In the genomic region with DNA sequence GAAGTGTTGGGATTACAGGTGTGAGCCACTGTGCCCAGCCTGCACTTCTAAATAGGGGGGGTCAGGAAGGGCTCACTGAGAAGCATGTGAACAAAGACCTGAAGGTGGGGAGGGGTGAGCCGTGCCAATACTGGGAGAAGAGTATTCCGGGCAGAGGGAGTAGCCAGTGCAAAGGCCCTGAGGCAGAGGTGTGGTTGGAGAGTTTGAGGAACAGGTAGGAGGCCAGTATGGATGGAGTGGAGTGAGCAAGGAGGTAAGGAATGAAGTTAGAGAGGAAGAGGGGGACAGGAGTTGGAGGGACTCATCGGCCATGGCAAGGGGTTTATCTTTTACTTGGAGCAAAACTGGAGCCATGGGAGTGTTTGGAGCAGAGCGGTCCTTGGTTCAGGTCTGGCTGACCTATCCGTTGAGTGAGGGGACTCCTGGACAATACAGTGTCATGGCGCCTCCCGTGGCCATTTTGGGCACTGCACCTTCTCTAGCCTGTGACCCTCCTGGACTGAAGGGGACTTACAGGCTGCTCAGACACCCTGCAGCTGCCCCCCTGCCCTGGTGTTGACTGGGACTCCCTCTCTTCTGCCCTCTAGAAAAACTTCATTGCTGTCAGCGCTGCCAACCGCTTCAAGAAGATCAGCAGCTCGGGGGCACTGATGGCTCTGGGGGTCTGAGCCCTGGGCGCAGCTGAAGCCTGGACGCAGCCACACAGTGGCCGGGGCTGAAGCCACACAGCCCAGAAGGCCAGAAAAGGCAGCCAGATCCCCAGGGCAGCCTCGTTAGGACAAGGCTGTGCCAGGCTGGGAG, we compare ENCODE assay signal across 8 cellular contexts. TPM values are rescaled to one million over a fixed set of nuclear protein-coding genes. Genes with fewer than 3 reads are reported as not detected.
DNase-seq lines count a peak whose midpoint lies in the region; ATAC-seq, FAIRE-seq and TF ChIP-seq lines count a peak whose summit lies in the region.

No MANE protein-coding gene starts in this region.

- 50% methylated on average over 14 of the region's 14 CpGs for WGBS in GM12878 (ENCODE audit: insufficient coverage, insufficient replicate concordance, low lambda C conversion rate, missing lambda C conversion rate)

- SMC1A ChIA-PET in GM12878 (lab: Charles Lee; ENCODE audit: uncharacterized antibody, unreplicated experiment): no interaction called here

- H3K36me3 Mint-ChIP-seq in CD4-positive, alpha-beta memory T cell: no peaks in the 10 kb centered on the region
- H3K36me3 Mint-ChIP-seq in T-helper 2 cell treated with Interferon-gamma antibody and Interleukin-4, amounts not matched to agents 5 μg/mL and 100 μg/mL, for 36 hours (ENCODE audit: low read depth): no peaks in the 10 kb centered on the region

- H3K27ac ChIP-seq in CD4-positive, alpha-beta memory T cell (ENCODE audit: low read depth, low read length): no peak overlapping the region
- H3K27ac ChIP-seq in HEK293 (ENCODE audit: extremely low read depth, low read depth, low read length) (no peak overlapping the region), GM12878 (ENCODE audit: control insufficient read depth, insufficient read depth) (no peak overlapping the region)

- POLR2A ChIA-PET in CD4-positive, alpha-beta memory T cell (lab: Charles Lee; ENCODE audit: partially characterized antibody): no interaction called here
- POLR2A ChIA-PET in HEK293 (lab: Yijun Ruan, JAX): no interaction called here
- POLR2A ChIA-PET in GM12878 (lab: Charles Lee): interaction anchor here (0.6 to 1.1 kb wide), 3 partner anchors 10 to 375 kb away, joined by 3 to 5 read pairs (median 4); no protein-coding TSS in a partner anchor

- H3K27me3 Mint-ChIP-seq in CD4-positive, alpha-beta memory T cell: no peaks in the 10 kb centered on the region
- no peaks in the 10 kb centered on the region for H3K27me3 Mint-ChIP-seq in T-helper 2 cell treated with Interferon-gamma antibody and Interleukin-4, amounts not matched to agents 5 μg/mL and 100 μg/mL, for 36 hours (ENCODE audit: low read depth)

- peaks cover 1 to 9% (median 7%) of the 10 kb centered on the region in 4 donors for H3K4me1 Mint-ChIP-seq in CD4-positive, alpha-beta memory T cell
- H3K4me1 Mint-ChIP-seq in T-helper 2 cell treated with Interferon-gamma antibody and Interleukin-4, amounts not matched to agents 5 μg/mL and 100 μg/mL, for 36 hours (ENCODE audit: low read depth): peaks cover 15% of the 10 kb centered on the region

- peak; percentile 77 for ATAC-seq in GM12878
- peak; percentile 52 for ATAC-seq in left colon
- ATAC-seq in GM21737 (IDR thresholded peaks at IDR 0.05; ENCODE audit: unreplicated experiment): no peak
- no peak for ATAC-seq in GM21390 (IDR thresholded peaks at IDR 0.05; ENCODE audit: unreplicated experiment)

- no peak for TF ChIP-seq EP300 in GM12878 (IDR thresholded peaks at IDR 0.05; ENCODE audit: borderline replicate concordance in 1 of 2, control insufficient read depth in 1 of 2, low read depth in 2 of 2, low read length in 2 of 2)

- no peaks in the 10 kb centered on the region for H3K79me2 ChIP-seq in GM12878 (ENCODE audit: control insufficient read depth, insufficient read depth, low read length)

- BruUV-seq in GM12878 (replicated peaks; lab: Mats Ljungman, UMichigan): no TSS peak

- H3K9me3 ChIP-seq in CD4-positive, alpha-beta memory T cell (ENCODE audit: control insufficient read depth in 1 of 2, low read length in 2 of 2): no peaks in the 10 kb centered on the region
- H3K9me3 ChIP-seq in HEK293 (ENCODE audit: control insufficient read depth, insufficient read depth, low read depth, low read length) (no peaks in the 10 kb centered on the region), GM12878 (replicated peaks; ENCODE audit: control insufficient read depth, insufficient read depth, low read length) (no peaks in the 10 kb centered on the region)

- H3K4me2 ChIP-seq in GM12878 (ENCODE audit: control insufficient read depth, insufficient read depth): no peak overlapping the region

- TF ChIP-seq RAD21 in GM12878 (IDR thresholded peaks at IDR 0.05; ENCODE audit: insufficient read depth, low read depth, low read length): peak; percentile 33

- no peak overlapping the region for H3K4me3 ChIP-seq in CD4-positive, alpha-beta memory T cell (ENCODE audit: low read length in 2 of 2)
- H3K4me3 ChIP-seq in HEK293 (ENCODE audit: low read depth, low read length) (no peak overlapping the region), GM12878 (no peak overlapping the region)

- no peak overlapping the region for H3K9ac ChIP-seq in GM12878 (ENCODE audit: control insufficient read depth, insufficient read depth, low read length)

- no peak overlapping the region for H3K27ac Mint-ChIP-seq in CD4-positive, alpha-beta memory T cell
- H3K27ac Mint-ChIP-seq in T-helper 2 cell treated with Interferon-gamma antibody and Interleukin-4, amounts not matched to agents 5 μg/mL and 100 μg/mL, for 36 hours: no peak overlapping the region

- RAD21 ChIA-PET in GM12878 (lab: Charles Lee; ENCODE audit: unreplicated experiment): interaction anchor here (0.9 kb wide), 1 partner anchor 172 kb away, joined by 3 read pairs; no protein-coding TSS in a partner anchor

- no peaks in the 10 kb centered on the region for H3K9me3 Mint-ChIP-seq in CD4-positive, alpha-beta memory T cell
- H3K9me3 Mint-ChIP-seq in T-helper 2 cell treated with Interferon-gamma antibody and Interleukin-4, amounts not matched to agents 5 μg/mL and 100 μg/mL, for 36 hours: no peaks in the 10 kb centered on the region

- no peak overlapping the region for H2AFZ ChIP-seq in GM12878 (ENCODE audit: control insufficient read depth, low read depth, low read length)

- no peak overlapping the region for H3K4me3 Mint-ChIP-seq in CD4-positive, alpha-beta memory T cell
- no peak overlapping the region for H3K4me3 Mint-ChIP-seq in T-helper 2 cell treated with Interferon-gamma antibody and Interleukin-4, amounts not matched to agents 5 μg/mL and 100 μg/mL, for 36 hours

- TF ChIP-seq CTCF in HEK293 (tag by site-specific recombination; IDR thresholded peaks at IDR 0.05): peak; percentile 64
- TF ChIP-seq CTCF in GM12878 (IDR thresholded peaks at IDR 0.05 in 2 of 3, conservative IDR thresholded peaks at IDR 0.05 in 1 of 3; ENCODE audit: control insufficient read depth in 2 of 3, extremely low read depth in 1 of 3, insufficient read depth in 1 of 3, low read depth in 3 of 3, low read length in 3 of 3): peak; percentile 70 to 94 (median 93)

- no peaks in the 10 kb centered on the region for H3K36me3 ChIP-seq in CD4-positive, alpha-beta memory T cell (ENCODE audit: insufficient read depth, low read length)
- H3K36me3 ChIP-seq in HEK293 (ENCODE audit: control insufficient read depth in 2 of 2, insufficient read depth in 1 of 2, low read length in 2 of 2): no peaks in the 10 kb centered on the region
- H3K36me3 ChIP-seq in GM12878 (ENCODE audit: control insufficient read depth in 2 of 2, insufficient read depth in 2 of 2, low read length in 1 of 2): no peaks in the 10 kb centered on the region; a peak in 1 of 4 replicates

- no peak for TF ChIP-seq POLR2A in GM12878 (IDR thresholded peaks at IDR 0.05; ENCODE audit: low read depth, low read length)

- CTCF ChIA-PET in CD4-positive, alpha-beta memory T cell (lab: Charles Lee; ENCODE audit: partially characterized antibody): interaction anchor here (1.3 to 1.8 kb wide), 2 partner anchors 8 to 11 kb away, joined by 3 to 8 read pairs; no protein-coding TSS in a partner anchor
- CTCF ChIA-PET in HEK293 (lab: Yijun Ruan, JAX): interaction anchor here (0.6 to 8.4 kb wide), 15 partner anchors 10 to 1504 kb away, joined by 3 to 87 read pairs (median 4); partner anchors contain the start of genes FOXS1 and PDRG1
- CTCF ChIA-PET in GM12878 (lab: Yijun Ruan, JAX): interaction anchor here (0.6 to 5.7 kb wide), 9 partner anchors 10 to 521 kb away, joined by 3 to 37 read pairs (median 4); partner anchors contain the start of gene MYLK2

- intact Hi-C loops in CD4-positive, alpha-beta memory T cell (cut with micrococcal nuclease): no loop called here
- intact Hi-C loops in GM12878 (cut with micrococcal nuclease; ENCODE audit: unreplicated experiment) (no loop called here), left colon (cut with DNase I, micrococcal nuclease) (no loop called here)

- no peaks in the 10 kb centered on the region for H3K27me3 ChIP-seq in CD4-positive, alpha-beta memory T cell (ENCODE audit: insufficient read depth, low read length)
- H3K27me3 ChIP-seq in GM12878 (replicated peaks in 1 of 2; ENCODE audit: control insufficient read depth in 2 of 2, insufficient read depth in 2 of 2, low read length in 1 of 2): no peaks in the 10 kb centered on the region

- peak; percentile 75 for FAIRE-seq in GM12878 (lab: Jason Lieb, UNC)

- H3K4me1 ChIP-seq in CD4-positive, alpha-beta memory T cell (ENCODE audit: insufficient read depth, low read length): peaks cover 8% of the 10 kb centered on the region
- H3K4me1 ChIP-seq in HEK293 (ENCODE audit: control insufficient read depth, insufficient read depth, low read length) (no peaks in the 10 kb centered on the region), GM12878 (ENCODE audit: control insufficient read depth, insufficient read depth, low read length) (peaks cover 8% of the 10 kb centered on the region; the same call in 1 of the 2 replicates)

- H4K20me1 ChIP-seq in GM12878 (ENCODE audit: control insufficient read depth, insufficient read depth): no peaks in the 10 kb centered on the region

- in situ Hi-C loops in GM12878 (cut with MboI): no loop called here

- peak; percentile 17 to 56 (median 25) for DNase-seq in CD4-positive, alpha-beta memory T cell
- DNase-seq in T-helper 2 cell treated with Interferon-gamma antibody and Interleukin-4, amounts not matched to agents 5 μg/mL and 100 μg/mL, for 36 hours (ENCODE audit: low spot score): peak; percentile 29
- DNase-seq in GM12878 (ENCODE audit: low read depth, low spot score): no peak
- peak in 1 of 2 donors; percentile 70 for DNase-seq in left colon
- DNase-seq in stimulated activated CD8-positive, alpha-beta memory T cell treated with anti-CD3 and anti-CD28 coated beads, Interleukin-12 subunit alpha, Interleukin-12 subunit beta, amount 100 ng/mL, for 4 hours (ENCODE audit: low read depth): peak; percentile 24

RNA-seq across cellular contexts. Expression of gene FOXS1, which starts 12.1 kb away (rescaled TPM):
- total RNA-seq in CD4-positive, alpha-beta memory T cell: not detected
- not detected for polyA plus RNA-seq in CD4-positive, alpha-beta memory T cell
- not detected in 2 replicates for total RNA-seq in GM12878 (2013; cell fraction: nucleolus; rRNA removed)
- total RNA-seq in GM12878 (2014; rRNA removed): not detected in 2 replicates
- not detected in 2 replicates for total RNA-seq in GM12878 (2014; rRNA removed; fragmentation: Illumina TruSeq; extraction: Trizol)
- not detected in 2 replicates for total RNA-seq in GM12878 (2021)
- polyA plus RNA-seq in GM12878 (2011; ENCODE audit: low read depth): not detected
- not detected in 2 replicates for polyA plus RNA-seq in GM12878 (2011; rRNA removed)
- polyA plus RNA-seq in GM12878 (2011; cell fraction: cytosol; rRNA removed): not detected in 2 replicates
- polyA plus RNA-seq in GM12878 (2011; cell fraction: nucleus; rRNA removed): not detected in 2 replicates
- not detected in 2 replicates for polyA plus RNA-seq in GM12878 (2012)
- not detected in 2 replicates for polyA plus RNA-seq in GM12878 (2014; fragmentation: Illumina TruSeq; extraction: Trizol)
- polyA plus RNA-seq in GM12878 (2014; fragmentation: Nextera tagmentation; extraction: Ambion mirVana): not detected
- not detected in 2 replicates for polyA plus RNA-seq in GM12878 (2014; rRNA removed)
- not detected for polyA plus RNA-seq in GM12878 (2016; fragmentation: Nextera tagmentation; extraction: Ambion mirVana)
- not detected in 2 replicates for polyA minus RNA-seq in GM12878 (2011; rRNA and poly(A)+ RNA removed)
- polyA minus RNA-seq in GM12878 (2011; cell fraction: cytosol; rRNA and poly(A)+ RNA removed): not detected in 2 replicates
- not detected in 2 replicates for polyA minus RNA-seq in GM12878 (2011; cell fraction: nucleus; rRNA and poly(A)+ RNA removed)
- total RNA-seq in left colon: under 1 TPM; 0.45 to 0.52 TPM

RNA-seq across cellular contexts. Expression of gene MYLK2, which starts 14.2 kb away (rescaled TPM):
- not detected for total RNA-seq in CD4-positive, alpha-beta memory T cell
- polyA plus RNA-seq in CD4-positive, alpha-beta memory T cell: not detected
- total RNA-seq in GM12878 (2013; cell fraction: nucleolus; rRNA removed): 0.19 and 0.24 TPM in 2 replicates
- total RNA-seq in GM12878 (2014; rRNA removed): 0.28 and 0.44 TPM in 2 replicates
- 0.18 and 0.23 TPM in 2 replicates for total RNA-seq in GM12878 (2014; rRNA removed; fragmentation: Illumina TruSeq; extraction: Trizol)
- 0.58 and 0.67 TPM in 2 replicates for total RNA-seq in GM12878 (2021)
- not detected for polyA plus RNA-seq in GM12878 (2011; ENCODE audit: low read depth)
- 0.06 and 0.07 TPM in 2 replicates for polyA plus RNA-seq in GM12878 (2011; rRNA removed)
- polyA plus RNA-seq in GM12878 (2011; cell fraction: cytosol; rRNA removed): 0.03 and 0.05 TPM in 2 replicates
- 0.33 and 0.89 TPM in 2 replicates for polyA plus RNA-seq in GM12878 (2011; cell fraction: nucleus; rRNA removed)
- polyA plus RNA-seq in GM12878 (2012): 0.12 and 0.25 TPM in 2 replicates
- polyA plus RNA-seq in GM12878 (2014; fragmentation: Illumina TruSeq; extraction: Trizol): 0.08 and 0.09 TPM in 2 replicates
- polyA plus RNA-seq in GM12878 (2014; fragmentation: Nextera tagmentation; extraction: Ambion mirVana): under 1 TPM in 1 of 2 experiments, not detected in 1; 0.04 TPM
- polyA plus RNA-seq in GM12878 (2014; rRNA removed): 0.47 and 0.80 TPM in 2 replicates
- under 1 TPM; 0.15 to 0.24 TPM for polyA plus RNA-seq in GM12878 (2016; fragmentation: Nextera tagmentation; extraction: Ambion mirVana)
- 0.07 and 0.36 TPM in 2 replicates for polyA minus RNA-seq in GM12878 (2011; rRNA and poly(A)+ RNA removed)
- not detected in 2 replicates for polyA minus RNA-seq in GM12878 (2011; cell fraction: cytosol; rRNA and poly(A)+ RNA removed)
- polyA minus RNA-seq in GM12878 (2011; cell fraction: nucleus; rRNA and poly(A)+ RNA removed): 0.12 and 0.38 TPM in 2 replicates
- under 1 TPM in 1 of 2 donors, not detected in 1; 0.08 TPM for total RNA-seq in left colon

RNA-seq across cellular contexts. Expression of gene DUSP15, which starts 37.0 kb away (rescaled TPM):
- total RNA-seq in CD4-positive, alpha-beta memory T cell: not detected
- not detected for polyA plus RNA-seq in CD4-positive, alpha-beta memory T cell
- total RNA-seq in GM12878 (2013; cell fraction: nucleolus; rRNA removed): 2.3 TPM in 2 replicates
- total RNA-seq in GM12878 (2014; rRNA removed) (1.4 and 3.0 TPM in 2 replicates), GM12878 (2014; rRNA removed; fragmentation: Illumina TruSeq; extraction: Trizol) (0.67 and 0.83 TPM in 2 replicates), GM12878 (2021) (2.5 and 3.2 TPM in 2 replicates), left colon (under 1 TPM; 0.27 to 0.78 TPM)
- 0.35 TPM for polyA plus RNA-seq in GM12878 (2011; ENCODE audit: low read depth)
- polyA plus RNA-seq in GM12878 (2011; rRNA removed) (0.89 and 1.8 TPM in 2 replicates), GM12878 (2014; fragmentation: Illumina TruSeq; extraction: Trizol) (0.22 TPM in 1 of 2 replicates, not detected in the other), GM12878 (2014; fragmentation: Nextera tagmentation; extraction: Ambion mirVana) (under 1 TPM in 1 of 2 experiments, not detected in 1; 0.06 TPM), GM12878 (2014; rRNA removed) (2.4 and 3.0 TPM in 2 replicates), GM12878 (2016; fragmentation: Nextera tagmentation; extraction: Ambion mirVana) (under 1 TPM; 0.16 to 0.33 TPM)
- 2.3 and 3.7 TPM in 2 replicates for polyA plus RNA-seq in GM12878 (2011; cell fraction: cytosol; rRNA removed)
- polyA plus RNA-seq in GM12878 (2011; cell fraction: nucleus; rRNA removed): 2.5 and 3.0 TPM in 2 replicates
- 0.72 and 0.93 TPM in 2 replicates for polyA plus RNA-seq in GM12878 (2012)
- polyA minus RNA-seq in GM12878 (2011; rRNA and poly(A)+ RNA removed): 0.88 and 1.6 TPM in 2 replicates
- polyA minus RNA-seq in GM12878 (2011; cell fraction: cytosol; rRNA and poly(A)+ RNA removed): not detected in 2 replicates
- polyA minus RNA-seq in GM12878 (2011; cell fraction: nucleus; rRNA and poly(A)+ RNA removed): 1.2 and 1.5 TPM in 2 replicates

RNA-seq across cellular contexts. Expression of gene TTLL9, which starts 37.1 kb away (rescaled TPM):
- not detected for total RNA-seq in CD4-positive, alpha-beta memory T cell
- under 1 TPM in 1 of 2 donors, not detected in 1; 0.25 TPM for polyA plus RNA-seq in CD4-positive, alpha-beta memory T cell
- 2.4 and 3.1 TPM in 2 replicates for total RNA-seq in GM12878 (2013; cell fraction: nucleolus; rRNA removed)
- total RNA-seq in GM12878 (2014; rRNA removed) (0.17 TPM in 1 of 2 replicates, not detected in the other), GM12878 (2014; rRNA removed; fragmentation: Illumina TruSeq; extraction: Trizol) (0.04 and 0.09 TPM in 2 replicates), GM12878 (2021) (0.08 and 0.21 TPM in 2 replicates), left colon (under 1 TPM in 1 of 2 donors, not detected in 1; 0.14 TPM)
- polyA plus RNA-seq in GM12878 (2011; ENCODE audit: low read depth): 0.10 TPM
- polyA plus RNA-seq in GM12878 (2011; rRNA removed) (0.62 and 0.77 TPM in 2 replicates), GM12878 (2014; fragmentation: Illumina TruSeq; extraction: Trizol) (0.14 and 0.15 TPM in 2 replicates), GM12878 (2014; fragmentation: Nextera tagmentation; extraction: Ambion mirVana) (under 1 TPM in 1 of 2 experiments, not detected in 1; 0.03 TPM), GM12878 (2014; rRNA removed) (0.14 and 0.22 TPM in 2 replicates), GM12878 (2016; fragmentation: Nextera tagmentation; extraction: Ambion mirVana) (under 1 TPM in 1 of 2 experiments, not detected in 1; 0.08 TPM)
- polyA plus RNA-seq in GM12878 (2011; cell fraction: cytosol; rRNA removed): 0.39 and 0.45 TPM in 2 replicates
- polyA plus RNA-seq in GM12878 (2011; cell fraction: nucleus; rRNA removed): 2.3 and 2.4 TPM in 2 replicates
- 0.21 and 0.28 TPM in 2 replicates for polyA plus RNA-seq in GM12878 (2012)
- polyA minus RNA-seq in GM12878 (2011; rRNA and poly(A)+ RNA removed): 1.1 and 1.4 TPM in 2 replicates
- polyA minus RNA-seq in GM12878 (2011; cell fraction: cytosol; rRNA and poly(A)+ RNA removed): not detected in 2 replicates
- polyA minus RNA-seq in GM12878 (2011; cell fraction: nucleus; rRNA and poly(A)+ RNA removed): 0.60 and 1.4 TPM in 2 replicates

Comparison
In these comparisons a context has a peak if more than half of its experiments do, and no peak if none do; other contexts are left out.
1. ATAC-seq: peak in GM12878 (single experiment) and left colon (single experiment); none in GM21737 (single experiment) and GM21390 (single experiment).